Comparison of ENCODE assay signal across 8 cellular contexts in the genomic region with DNA sequence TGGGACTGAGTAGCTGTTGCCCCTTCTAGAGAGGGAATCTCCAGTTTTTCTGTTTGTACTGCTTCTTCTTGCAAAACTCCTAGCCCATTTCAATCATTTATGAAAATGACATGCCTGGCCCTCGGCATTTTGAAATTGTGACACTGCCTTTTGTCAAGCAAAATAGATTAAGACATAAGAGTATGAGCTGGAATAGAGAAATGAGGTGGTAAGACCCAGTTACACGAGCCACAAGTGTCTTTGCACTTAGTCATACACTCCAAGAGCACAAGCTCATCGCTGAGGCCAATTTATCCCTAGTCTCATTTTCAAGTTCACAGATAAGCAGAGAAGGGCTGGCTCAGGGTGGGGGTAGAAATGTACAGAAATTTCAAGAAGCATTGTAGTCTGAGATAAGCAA. TPM values are rescaled to one million over a fixed set of nuclear protein-coding genes. Genes with fewer than 3 reads are reported as not detected.
DNase-seq lines count a peak whose midpoint lies in the region; ATAC-seq and TF ChIP-seq lines count a peak whose summit lies in the region.
"Had no signal": no experiment of that assay in that cellular context is flagged by ENCODE, and none has a peak within 500 bp of the region (broad histone marks: within the 10 kb centered on the region; RNA-seq: fewer than 3 reads in every experiment).

No MANE protein-coding gene starts in this region.

- no peak overlapping the region for H3K27ac Mint-ChIP-seq in GM23338

- no peaks in the 10 kb centered on the region for H3K36me3 Mint-ChIP-seq in GM23338 (ENCODE audit: low read depth)

- BruUV-seq in PC-9 (replicated peaks; lab: Mats Ljungman, UMichigan), result no TSS peak

- H3K27ac ChIP-seq in GM23338 (ENCODE audit: low read depth) (peak overlapping the region; percentile 36), PC-9 (peak overlapping the region; percentile 98), MM.1S (ENCODE audit: low read length) (no peak overlapping the region)

- H3K4me1 ChIP-seq in GM23338 (ENCODE audit: insufficient read depth) (peaks cover 48% of the 10 kb centered on the region), PC-9 (replicated peaks; ENCODE audit: insufficient read depth) (peaks cover 45% of the 10 kb centered on the region), MM.1S (ENCODE audit: low read length) (no peaks in the 10 kb centered on the region)

- H2AFZ ChIP-seq in GM23338, result no peak overlapping the region
- no peak overlapping the region for H2AFZ ChIP-seq in PC-9
- no peak overlapping the region for H2AFZ ChIP-seq in MM.1S (ENCODE audit: low read length)

- POLR2A ChIA-PET in PC-9 (lab: Charles Lee; ENCODE audit: unreplicated experiment), result interaction anchor here (0.5 to 1.3 kb wide), 14 partner anchors 12 to 1161 kb away, joined by 3 to 20 read pairs (median 4); no protein-coding TSS in a partner anchor

- H3K4me3 ChIP-seq in GM23338, result no peak overlapping the region
- H3K4me3 ChIP-seq in PC-9, result peak overlapping the region; percentile 32; the same call in 1 of the 2 replicates
- H3K4me3 ChIP-seq in retinal pigment epithelial cell (ENCODE audit: low read length), result no peak overlapping the region
- no peak overlapping the region for H3K4me3 ChIP-seq in MM.1S (ENCODE audit: low read length)

- H3K27me3 ChIP-seq in GM23338 (ENCODE audit: insufficient read depth), result no peaks in the 10 kb centered on the region
- H3K27me3 ChIP-seq in PC-9 (ENCODE audit: insufficient read depth, low read depth), result no peaks in the 10 kb centered on the region
- H3K27me3 ChIP-seq in MM.1S (replicated peaks; ENCODE audit: insufficient read depth, low read length), result no peaks in the 10 kb centered on the region

- no peaks in the 10 kb centered on the region for H3K36me3 ChIP-seq in GM23338 (ENCODE audit: insufficient read depth)
- no peaks in the 10 kb centered on the region for H3K36me3 ChIP-seq in PC-9 (ENCODE audit: low read depth)
- no peaks in the 10 kb centered on the region for H3K36me3 ChIP-seq in MM.1S (replicated peaks; ENCODE audit: insufficient read depth, low read length)

- H3K79me2 ChIP-seq in GM23338 (replicated peaks; ENCODE audit: insufficient read depth) (no peaks in the 10 kb centered on the region), PC-9 (ENCODE audit: low read depth) (no peaks in the 10 kb centered on the region), MM.1S (ENCODE audit: low read length) (no peaks in the 10 kb centered on the region)

- no peaks in the 10 kb centered on the region for H4K20me1 ChIP-seq in GM23338 (replicated peaks; ENCODE audit: insufficient read depth)
- no peaks in the 10 kb centered on the region for H4K20me1 ChIP-seq in PC-9 (ENCODE audit: insufficient read depth)
- no peaks in the 10 kb centered on the region for H4K20me1 ChIP-seq in MM.1S (ENCODE audit: insufficient read depth, low read length)

- H3K9ac ChIP-seq in MM.1S (ENCODE audit: low read length), result no peak overlapping the region

- CTCF ChIA-PET in PC-9 (lab: Charles Lee), result interaction anchor here (0.6 to 1.2 kb wide), 2 partner anchors 135 to 283 kb away, joined by 4 to 5 read pairs; no protein-coding TSS in a partner anchor

- H3K9me2 ChIP-seq in GM23338 (ENCODE audit: insufficient read depth) (peaks cover 12% of the 10 kb centered on the region), PC-9 (ENCODE audit: insufficient read depth) (no peaks in the 10 kb centered on the region), MM.1S (replicated peaks; ENCODE audit: insufficient read depth, low read length) (no peaks in the 10 kb centered on the region)

- H3F3A ChIP-seq in GM23338 (replicated peaks; ENCODE audit: low read depth) (no peaks in the 10 kb centered on the region), PC-9 (ENCODE audit: insufficient read depth, low read depth) (peaks cover 40% of the 10 kb centered on the region), MM.1S (ENCODE audit: insufficient read depth, low read length) (no peaks in the 10 kb centered on the region)

- H3K4me2 ChIP-seq in GM23338 (peak overlapping the region; percentile 1), PC-9 (peak overlapping the region; percentile 79), MM.1S (ENCODE audit: low read depth, low read length) (no peak overlapping the region)

- H3K4me3 Mint-ChIP-seq in GM23338, result no peak overlapping the region; the same call in 2 of the 3 replicates
- H3K4me3 Mint-ChIP-seq: activated T-cell treated with anti-CD3 and anti-CD28 coated beads, Interleukin-2, amount 50 U/mL, for 4 hours had no signal

- intact Hi-C loops in PC-9 (cut with micrococcal nuclease; ENCODE audit: unreplicated experiment), result loop anchor here (1.0 to 10.0 kb wide), 5 partner anchors 42 to 283 kb away; no protein-coding TSS in a partner anchor

- H3K27me3 Mint-ChIP-seq in GM23338 (ENCODE audit: insufficient read depth, low read depth, poor library complexity), result peaks cover 7% of the 10 kb centered on the region

- TF ChIP-seq CTCF in GM23338 (conservative IDR thresholded peaks at IDR 0.05; ENCODE audit: low read depth in 2 of 2) (no peak), PC-9 (conservative IDR thresholded peaks at IDR 0.05) (no peak), retinal pigment epithelial cell (conservative IDR thresholded peaks at IDR 0.05; ENCODE audit: low read depth, low read length) (no peak), MM.1S (IDR thresholded peaks at IDR 0.05; ENCODE audit: low read length) (no peak)

- H3K9me3 ChIP-seq in PC-9 (ENCODE audit: insufficient read depth, low read depth), result no peaks in the 10 kb centered on the region
- H3K9me3 ChIP-seq in MM.1S (replicated peaks; ENCODE audit: insufficient read depth, low read length), result no peaks in the 10 kb centered on the region

- no peaks in the 10 kb centered on the region for H3K9me3 Mint-ChIP-seq in GM23338
- H3K9me3 Mint-ChIP-seq: activated T-cell treated with anti-CD3 and anti-CD28 coated beads, Interleukin-2, amount 50 U/mL, for 4 hours had no signal

- H3K4me1 Mint-ChIP-seq in GM23338, result peaks cover 59% of the 10 kb centered on the region

- DNase-seq in GM23338 (ENCODE audit: low spot score) (no peak), PC-9 (peak; percentile 59 to 96), retinal pigment epithelial cell (ENCODE audit: low read depth) (peak; percentile 66), MM.1S (no peak)
- DNase-seq: activated T-cell treated with anti-CD3 and anti-CD28 coated beads, Interleukin-2, amount 50 U/mL, for 4 hours had no signal

- ATAC-seq in GM23338 (no peak), esophagus mucosa (peak; percentile 54), HG02642 (IDR thresholded peaks at IDR 0.05; ENCODE audit: poor library complexity, unreplicated experiment) (no peak), GM18873 (IDR thresholded peaks at IDR 0.05; ENCODE audit: low FRiP score, unreplicated experiment) (no peak)
- ATAC-seq: activated T-cell treated with anti-CD3 and anti-CD28 coated beads, Interleukin-2, amount 50 U/mL, for 4 hours had no signal

TF ChIP-seq in GM23338, 12 proteins besides CTCF, POLR2A, EP300 and RAD21 (continues in another document):
- TF ChIP-seq ZNF331 (CRISPR knock-in tag; IDR thresholded peaks at IDR 0.05; ENCODE audit: low read depth) (no peak), NANOG (IDR thresholded peaks at IDR 0.05; ENCODE audit: borderline replicate concordance) (no peak)

RNA-seq across cellular contexts. Expression of a gene that starts 40.6 kb away (rescaled TPM):
- total RNA-seq in GM23338 (2014; rRNA removed; shearing (Covaris generic)), result 111 and 263 TPM in 2 replicates
- polyA plus RNA-seq in GM23338 (2016; fragmentation: Nextera tagmentation; extraction: Ambion mirVana), result 114 and 148 TPM in 2 replicates
- total RNA-seq in PC-9 (2021) (159 and 163 TPM in 2 replicates), esophagus mucosa (8.4 TPM)

Comparison
In these comparisons a context has a peak if more than half of its experiments do, and no peak if none do; other contexts are left out.
1. DNase-seq: peak in PC-9 (2 of 2) and retinal pigment epithelial cell (single experiment); none in GM23338 (single experiment) and MM.1S (single experiment).
2. RNA of a gene that starts 40.6 kb away (total RNA-seq): 111 to 263 TPM in GM23338 and 159 to 163 TPM in PC-9; 8.4 TPM in esophagus mucosa (single experiment); every median in the first group is over 10 times any median in the second.